8 cellular contexts compared by ENCODE assay signal in the genomic region with DNA sequence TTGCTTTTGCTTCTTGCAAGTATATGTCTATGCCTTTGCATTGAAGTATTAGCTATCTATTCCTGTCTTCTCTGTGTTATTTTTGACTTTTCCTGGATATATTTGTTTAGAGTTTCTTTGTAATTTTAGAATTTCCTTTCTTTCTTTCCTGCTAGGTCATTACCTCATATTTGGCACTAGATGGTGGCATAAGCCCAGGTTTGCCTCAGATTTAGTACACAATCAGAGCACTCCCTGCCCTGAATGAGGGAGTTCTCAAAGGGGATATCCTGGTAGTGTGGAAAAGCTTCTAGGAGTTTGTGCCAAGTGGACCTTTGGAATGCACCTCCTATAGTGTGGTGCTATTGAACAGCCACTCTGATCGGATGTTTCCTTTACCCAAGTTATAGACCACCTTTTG.
DNase-seq lines count a peak whose midpoint lies in the region; ATAC-seq, FAIRE-seq and TF ChIP-seq lines count a peak whose summit lies in the region.

No MANE protein-coding gene starts in this region.

- no peak overlapping the region for H3K4me3 Mint-ChIP-seq in Calu3 (ENCODE audit: low read depth, unreplicated experiment)
- H3K4me3 Mint-ChIP-seq in stimulated activated naive CD8-positive, alpha-beta T cell treated with anti-CD3 and anti-CD28 coated beads, Interleukin-15, amount 100 ng/mL, for 72 hours: no peak overlapping the region

- no peaks in the 10 kb centered on the region for H3K9me3 Mint-ChIP-seq in Calu3 (ENCODE audit: low read depth, unreplicated experiment)
- peaks cover 0 to 4% of the 10 kb centered on the region in 2 donors for H3K9me3 Mint-ChIP-seq in stimulated activated naive CD8-positive, alpha-beta T cell treated with anti-CD3 and anti-CD28 coated beads, Interleukin-15, amount 100 ng/mL, for 72 hours

- no peak overlapping the region for H3K4me3 ChIP-seq in ascending aorta
- no peak overlapping the region for H3K4me3 ChIP-seq in right cardiac atrium (ENCODE audit: low read length)

- H3K27ac Mint-ChIP-seq in Calu3 (ENCODE audit: unreplicated experiment): no peak overlapping the region
- H3K27ac Mint-ChIP-seq in stimulated activated naive CD8-positive, alpha-beta T cell treated with anti-CD3 and anti-CD28 coated beads, Interleukin-15, amount 100 ng/mL, for 72 hours: no peak overlapping the region

- H3K36me3 Mint-ChIP-seq in Calu3 (ENCODE audit: insufficient read depth, unreplicated experiment): no peaks in the 10 kb centered on the region

- H3K27me3 ChIP-seq in ascending aorta (no peaks in the 10 kb centered on the region), right cardiac atrium (ENCODE audit: control insufficient read depth, insufficient read depth) (no peaks in the 10 kb centered on the region)

- peak; percentile 33 for TF ChIP-seq CTCF in Calu3 (IDR thresholded peaks at IDR 0.05; ENCODE audit: unreplicated experiment)
- TF ChIP-seq CTCF in ascending aorta (IDR thresholded peaks at IDR 0.05): peak in 1 of 3 experiments; percentile 18

- no peaks in the 10 kb centered on the region for H3K36me3 ChIP-seq in ascending aorta

- H3K4me1 Mint-ChIP-seq in Calu3 (ENCODE audit: low read depth, unreplicated experiment): no peaks in the 10 kb centered on the region
- no peaks in the 10 kb centered on the region for H3K4me1 Mint-ChIP-seq in stimulated activated naive CD8-positive, alpha-beta T cell treated with anti-CD3 and anti-CD28 coated beads, Interleukin-15, amount 100 ng/mL, for 72 hours

- ATAC-seq in stimulated activated naive CD8-positive, alpha-beta T cell treated with anti-CD3 and anti-CD28 coated beads, Interleukin-15, amount 100 ng/mL, for 72 hours: no peak
- no peak for ATAC-seq in right cardiac atrium

- no peaks in the 10 kb centered on the region for H3K27me3 Mint-ChIP-seq in Calu3 (ENCODE audit: unreplicated experiment)
- peaks cover 9% of the 10 kb centered on the region for H3K27me3 Mint-ChIP-seq in stimulated activated naive CD8-positive, alpha-beta T cell treated with anti-CD3 and anti-CD28 coated beads, Interleukin-15, amount 100 ng/mL, for 72 hours

- CTCF ChIA-PET in Calu3 (lab: Charles Lee): no interaction called here

- no TSS peak for BruUV-seq in Calu3 (replicated peaks; lab: Mats Ljungman, UMichigan)

- H3K9me3 ChIP-seq in ascending aorta (no peaks in the 10 kb centered on the region), right cardiac atrium (ENCODE audit: control insufficient read depth, low read length) (no peaks in the 10 kb centered on the region)

- no peak for FAIRE-seq in frontal cortex (lab: Jason Lieb, UNC)

- no peaks in the 10 kb centered on the region for H3K4me1 ChIP-seq in ascending aorta
- H3K4me1 ChIP-seq in right cardiac atrium (ENCODE audit: control insufficient read depth, insufficient read depth, low read length): no peaks in the 10 kb centered on the region

- peak; percentile 24 for DNase-seq in Calu3
- DNase-seq in HT1080 (ENCODE audit: low read depth): peak; percentile 18
- peak; percentile 0 to 39 for DNase-seq in SHP77 (lab: John Stamatoyannopoulos, UW)
- DNase-seq in iPS-NIHi7 (ENCODE audit: extremely low spot score): peak; percentile 27
- no peak for DNase-seq in frontal cortex (ENCODE audit: low spot score in 2 of 2)
- DNase-seq in stimulated activated naive CD8-positive, alpha-beta T cell treated with anti-CD3 and anti-CD28 coated beads, Interleukin-15, amount 100 ng/mL, for 72 hours: no peak
- no peak for DNase-seq in ascending aorta (ENCODE audit: low spot score in 2 of 2)
- no peak for DNase-seq in right cardiac atrium

- intact Hi-C loops in Calu3 (cut with micrococcal nuclease; ENCODE audit: unreplicated experiment): loop anchor here (2.0 to 10.0 kb wide), 4 partner anchors 335 to 1073 kb away; a partner anchor contains a TSS
- intact Hi-C loops in ascending aorta (cut with DNase I): loop anchor here (5.0 kb wide), 1 partner anchor 757 kb away; no protein-coding TSS in a partner anchor
- intact Hi-C loops in right cardiac atrium (cut with DNase I): no loop called here

- 65% methylated on average over 1 of the region's 1 CpG for WGBS in right cardiac atrium

- H3K27ac ChIP-seq in ascending aorta: no peak overlapping the region
- no peak overlapping the region for H3K27ac ChIP-seq in right cardiac atrium (ENCODE audit: low read length)

Comparison
In these comparisons a context has a peak if more than half of its experiments do, and no peak if none do; other contexts are left out.
1. DNase-seq: peak in Calu3 (single experiment), HT1080 (single experiment), SHP77 (2 of 2) and iPS-NIHi7 (single experiment); none in frontal cortex (0 of 2), stimulated activated naive CD8-positive, alpha-beta T cell treated with anti-CD3 and anti-CD28 coated beads, Interleukin-15, amount 100 ng/mL, for 72 hours (0 of 2), ascending aorta (0 of 2) and right cardiac atrium (0 of 3).
2. intact Hi-C loops: an anchor here in Calu3 (2.0 to 10.0 kb wide) and ascending aorta (5.0 kb wide); none called in right cardiac atrium.